Comparison of ENCODE assay signal across 1 cellular context in the genomic region with DNA sequence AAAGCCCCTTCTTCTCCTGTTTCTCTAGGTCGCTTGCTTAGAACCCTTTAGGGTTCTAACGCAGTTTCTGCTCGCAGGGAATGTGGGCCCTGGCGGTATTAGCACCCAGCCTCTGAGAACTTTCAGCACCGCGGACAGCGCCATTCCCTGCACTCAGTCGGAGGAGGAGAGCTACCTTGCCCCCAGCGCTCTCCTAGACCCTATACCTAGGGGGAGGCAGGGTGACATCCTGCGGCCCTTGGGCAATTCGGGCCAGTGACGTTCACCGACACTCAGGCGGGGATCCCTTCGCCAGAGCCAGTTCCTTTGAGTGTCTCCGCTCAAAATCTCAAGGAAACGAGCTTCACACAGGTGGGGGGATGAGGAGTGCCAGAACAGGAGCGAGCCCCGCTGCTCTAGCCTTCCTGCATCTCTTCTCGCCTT.
TF ChIP-seq lines count a peak whose summit lies in the region.

No MANE protein-coding gene starts in this region.

TF ChIP-seq in HepG2, 621 proteins besides CTCF, POLR2A, EP300 and RAD21 (continued from another document and continues in another):
- TF ChIP-seq, protein P1, sequence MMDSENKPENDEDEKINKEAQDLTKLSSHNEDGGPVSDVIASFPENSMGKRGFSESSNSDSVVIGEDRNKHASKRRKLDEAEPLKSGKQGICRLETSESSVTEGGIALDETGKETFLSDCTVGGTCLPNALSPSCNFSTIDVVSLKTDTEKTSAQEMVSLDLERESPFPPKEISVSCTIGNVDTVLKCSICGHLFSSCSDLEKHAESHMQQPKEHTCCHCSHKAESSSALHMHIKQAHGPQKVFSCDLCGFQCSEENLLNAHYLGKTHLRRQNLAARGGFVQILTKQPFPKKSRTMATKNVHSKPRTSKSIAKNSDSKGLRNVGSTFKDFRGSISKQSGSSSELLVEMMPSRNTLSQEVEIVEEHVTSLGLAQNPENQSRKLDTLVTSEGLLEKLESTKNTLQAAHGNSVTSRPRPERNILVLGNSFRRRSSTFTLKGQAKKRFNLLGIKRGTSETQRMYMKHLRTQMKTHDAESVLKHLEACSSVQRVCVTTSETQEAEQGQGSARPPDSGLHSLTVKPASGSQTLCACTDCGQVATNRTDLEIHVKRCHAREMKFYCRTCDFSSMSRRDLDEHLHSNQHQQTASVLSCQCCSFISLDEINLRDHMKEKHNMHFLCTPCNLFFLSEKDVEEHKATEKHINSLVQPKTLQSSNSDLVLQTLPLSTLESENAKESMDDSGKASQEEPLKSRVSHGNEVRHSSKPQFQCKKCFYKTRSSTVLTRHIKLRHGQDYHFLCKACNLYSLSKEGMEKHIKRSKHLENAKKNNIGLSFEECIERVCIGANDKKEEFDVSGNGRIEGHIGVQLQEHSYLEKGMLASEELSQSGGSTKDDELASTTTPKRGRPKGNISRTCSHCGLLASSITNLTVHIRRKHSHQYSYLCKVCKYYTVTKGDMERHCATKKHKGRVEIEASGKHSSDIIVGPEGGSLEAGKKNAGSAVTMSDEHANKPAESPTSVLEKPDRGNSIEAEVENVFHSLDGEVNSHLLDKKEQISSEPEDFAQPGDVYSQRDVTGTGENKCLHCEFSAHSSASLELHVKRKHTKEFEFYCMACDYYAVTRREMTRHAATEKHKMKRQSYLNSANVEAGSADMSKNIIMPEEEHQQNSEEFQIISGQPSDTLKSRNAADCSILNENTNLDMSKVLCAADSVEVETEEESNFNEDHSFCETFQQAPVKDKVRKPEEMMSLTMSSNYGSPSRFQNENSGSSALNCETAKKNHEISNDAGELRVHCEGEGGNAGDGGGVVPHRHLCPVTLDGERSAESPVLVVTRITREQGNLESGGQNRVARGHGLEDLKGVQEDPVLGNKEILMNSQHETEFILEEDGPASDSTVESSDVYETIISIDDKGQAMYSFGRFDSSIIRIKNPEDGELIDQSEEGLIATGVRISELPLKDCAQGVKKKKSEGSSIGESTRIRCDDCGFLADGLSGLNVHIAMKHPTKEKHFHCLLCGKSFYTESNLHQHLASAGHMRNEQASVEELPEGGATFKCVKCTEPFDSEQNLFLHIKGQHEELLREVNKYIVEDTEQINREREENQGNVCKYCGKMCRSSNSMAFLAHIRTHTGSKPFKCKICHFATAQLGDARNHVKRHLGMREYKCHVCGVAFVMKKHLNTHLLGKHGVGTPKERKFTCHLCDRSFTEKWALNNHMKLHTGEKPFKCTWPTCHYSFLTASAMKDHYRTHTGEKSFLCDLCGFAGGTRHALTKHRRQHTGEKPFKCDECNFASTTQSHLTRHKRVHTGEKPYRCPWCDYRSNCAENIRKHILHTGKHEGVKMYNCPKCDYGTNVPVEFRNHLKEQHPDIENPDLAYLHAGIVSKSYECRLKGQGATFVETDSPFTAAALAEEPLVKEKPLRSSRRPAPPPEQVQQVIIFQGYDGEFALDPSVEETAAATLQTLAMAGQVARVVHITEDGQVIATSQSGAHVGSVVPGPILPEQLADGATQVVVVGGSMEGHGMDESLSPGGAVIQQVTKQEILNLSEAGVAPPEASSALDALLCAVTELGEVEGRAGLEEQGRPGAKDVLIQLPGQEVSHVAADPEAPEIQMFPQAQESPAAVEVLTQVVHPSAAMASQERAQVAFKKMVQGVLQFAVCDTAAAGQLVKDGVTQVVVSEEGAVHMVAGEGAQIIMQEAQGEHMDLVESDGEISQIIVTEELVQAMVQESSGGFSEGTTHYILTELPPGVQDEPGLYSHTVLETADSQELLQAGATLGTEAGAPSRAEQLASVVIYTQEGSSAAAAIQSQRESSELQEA (CRISPR knock-in tag; IDR thresholded peaks at IDR 0.05; ENCODE audit: not compliant biosample characterization): no peak
- TF ChIP-seq ZNF180 (CRISPR knock-in tag; IDR thresholded peaks at IDR 0.05; ENCODE audit: borderline replicate concordance, low read depth) (peak; percentile 71; the same call in 1 of the 2 replicates), FOSL1 (CRISPR knock-in tag; IDR thresholded peaks at IDR 0.05; ENCODE audit: borderline replicate concordance) (0 out of 2 replicates have a peak, but pooled peaks have one; percentile 18), ZNF232 (CRISPR knock-in tag; IDR thresholded peaks at IDR 0.05; ENCODE audit: borderline replicate concordance) (peak; percentile 96), ARHGAP35 (CRISPR knock-in tag; IDR thresholded peaks at IDR 0.05; ENCODE audit: borderline replicate concordance) (peak; percentile 40; the same call in 1 of the 2 replicates), ZNF264 (CRISPR knock-in tag; IDR thresholded peaks at IDR 0.05) (0 out of 2 replicates have a peak, but pooled peaks have one; percentile 46), CC2D1A (CRISPR knock-in tag; IDR thresholded peaks at IDR 0.05) (no peak), ZBTB38 (CRISPR knock-in tag; IDR thresholded peaks at IDR 0.05) (peak; percentile 28; the same call in 1 of the 2 replicates), SIX1 (CRISPR knock-in tag; IDR thresholded peaks at IDR 0.05; ENCODE audit: borderline replicate concordance) (peak; percentile 42; the same call in 1 of the 2 replicates), ZNF563 (CRISPR knock-in tag; IDR thresholded peaks at IDR 0.05) (peak; percentile 45; the same call in 1 of the 2 replicates), BORCS8-MEF2B (CRISPR knock-in tag; IDR thresholded peaks at IDR 0.05) (peak; percentile 88; the same call in 1 of the 2 replicates), ZNF274 (CRISPR knock-in tag; IDR thresholded peaks at IDR 0.05) (no peak), SP140L (CRISPR knock-in tag; IDR thresholded peaks at IDR 0.05; ENCODE audit: borderline replicate concordance) (peak; percentile 86; the same call in 1 of the 2 replicates), HDAC6 (IDR thresholded peaks at IDR 0.05; ENCODE audit: low read depth, low read length) (no peak), ZNF30 (CRISPR knock-in tag; IDR thresholded peaks at IDR 0.05) (no peak), MTF1 (CRISPR knock-in tag; IDR thresholded peaks at IDR 0.05) (0 out of 2 replicates have a peak, but pooled peaks have one; percentile 44), GATAD2A (CRISPR knock-in tag; IDR thresholded peaks at IDR 0.05) (0 out of 2 replicates have a peak, but pooled peaks have one; percentile 17), MEIS2 (CRISPR knock-in tag; IDR thresholded peaks at IDR 0.05) (peak; percentile 81; the same call in 1 of the 2 replicates), KMT2B (CRISPR knock-in tag; IDR thresholded peaks at IDR 0.05) (peak; percentile 45; the same call in 1 of the 2 replicates), XBP1 (CRISPR knock-in tag; IDR thresholded peaks at IDR 0.05) (peak; percentile 84; the same call in 1 of the 2 replicates), ZFP37 (CRISPR knock-in tag; IDR thresholded peaks at IDR 0.05; ENCODE audit: borderline replicate concordance) (peak; percentile 95; the same call in 1 of the 2 replicates), ZNF331 (CRISPR knock-in tag; IDR thresholded peaks at IDR 0.05) (peak; percentile 81), HOXA7 (CRISPR knock-in tag; IDR thresholded peaks at IDR 0.05) (no peak)
- TF ChIP-seq, protein P2, sequence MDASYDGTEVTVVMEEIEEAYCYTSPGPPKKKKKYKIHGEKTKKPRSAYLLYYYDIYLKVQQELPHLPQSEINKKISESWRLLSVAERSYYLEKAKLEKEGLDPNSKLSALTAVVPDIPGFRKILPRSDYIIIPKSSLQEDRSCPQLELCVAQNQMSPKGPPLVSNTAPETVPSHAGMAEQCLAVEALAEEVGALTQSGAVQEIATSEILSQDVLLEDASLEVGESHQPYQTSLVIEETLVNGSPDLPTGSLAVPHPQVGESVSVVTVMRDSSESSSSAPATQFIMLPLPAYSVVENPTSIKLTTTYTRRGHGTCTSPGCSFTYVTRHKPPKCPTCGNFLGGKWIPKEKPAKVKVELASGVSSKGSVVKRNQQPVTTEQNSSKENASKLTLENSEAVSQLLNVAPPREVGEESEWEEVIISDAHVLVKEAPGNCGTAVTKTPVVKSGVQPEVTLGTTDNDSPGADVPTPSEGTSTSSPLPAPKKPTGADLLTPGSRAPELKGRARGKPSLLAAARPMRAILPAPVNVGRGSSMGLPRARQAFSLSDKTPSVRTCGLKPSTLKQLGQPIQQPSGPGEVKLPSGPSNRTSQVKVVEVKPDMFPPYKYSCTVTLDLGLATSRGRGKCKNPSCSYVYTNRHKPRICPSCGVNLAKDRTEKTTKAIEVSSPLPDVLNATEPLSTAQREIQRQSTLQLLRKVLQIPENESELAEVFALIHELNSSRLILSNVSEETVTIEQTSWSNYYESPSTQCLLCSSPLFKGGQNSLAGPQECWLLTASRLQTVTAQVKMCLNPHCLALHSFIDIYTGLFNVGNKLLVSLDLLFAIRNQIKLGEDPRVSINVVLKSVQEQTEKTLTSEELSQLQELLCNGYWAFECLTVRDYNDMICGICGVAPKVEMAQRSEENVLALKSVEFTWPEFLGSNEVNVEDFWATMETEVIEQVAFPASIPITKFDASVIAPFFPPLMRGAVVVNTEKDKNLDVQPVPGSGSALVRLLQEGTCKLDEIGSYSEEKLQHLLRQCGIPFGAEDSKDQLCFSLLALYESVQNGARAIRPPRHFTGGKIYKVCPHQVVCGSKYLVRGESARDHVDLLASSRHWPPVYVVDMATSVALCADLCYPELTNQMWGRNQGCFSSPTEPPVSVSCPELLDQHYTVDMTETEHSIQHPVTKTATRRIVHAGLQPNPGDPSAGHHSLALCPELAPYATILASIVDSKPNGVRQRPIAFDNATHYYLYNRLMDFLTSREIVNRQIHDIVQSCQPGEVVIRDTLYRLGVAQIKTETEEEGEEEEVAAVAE (CRISPR knock-in tag; IDR thresholded peaks at IDR 0.05; ENCODE audit: borderline replicate concordance): 0 out of 2 replicates have a peak, but pooled peaks have one; percentile 74
- TF ChIP-seq, protein P3, sequence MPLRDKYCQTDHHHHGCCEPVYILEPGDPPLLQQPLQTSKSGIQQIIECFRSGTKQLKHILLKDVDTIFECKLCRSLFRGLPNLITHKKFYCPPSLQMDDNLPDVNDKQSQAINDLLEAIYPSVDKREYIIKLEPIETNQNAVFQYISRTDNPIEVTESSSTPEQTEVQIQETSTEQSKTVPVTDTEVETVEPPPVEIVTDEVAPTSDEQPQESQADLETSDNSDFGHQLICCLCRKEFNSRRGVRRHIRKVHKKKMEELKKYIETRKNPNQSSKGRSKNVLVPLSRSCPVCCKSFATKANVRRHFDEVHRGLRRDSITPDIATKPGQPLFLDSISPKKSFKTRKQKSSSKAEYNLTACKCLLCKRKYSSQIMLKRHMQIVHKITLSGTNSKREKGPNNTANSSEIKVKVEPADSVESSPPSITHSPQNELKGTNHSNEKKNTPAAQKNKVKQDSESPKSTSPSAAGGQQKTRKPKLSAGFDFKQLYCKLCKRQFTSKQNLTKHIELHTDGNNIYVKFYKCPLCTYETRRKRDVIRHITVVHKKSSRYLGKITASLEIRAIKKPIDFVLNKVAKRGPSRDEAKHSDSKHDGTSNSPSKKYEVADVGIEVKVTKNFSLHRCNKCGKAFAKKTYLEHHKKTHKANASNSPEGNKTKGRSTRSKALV (CRISPR knock-in tag; IDR thresholded peaks at IDR 0.05): no peak
- TF ChIP-seq, protein P4, sequence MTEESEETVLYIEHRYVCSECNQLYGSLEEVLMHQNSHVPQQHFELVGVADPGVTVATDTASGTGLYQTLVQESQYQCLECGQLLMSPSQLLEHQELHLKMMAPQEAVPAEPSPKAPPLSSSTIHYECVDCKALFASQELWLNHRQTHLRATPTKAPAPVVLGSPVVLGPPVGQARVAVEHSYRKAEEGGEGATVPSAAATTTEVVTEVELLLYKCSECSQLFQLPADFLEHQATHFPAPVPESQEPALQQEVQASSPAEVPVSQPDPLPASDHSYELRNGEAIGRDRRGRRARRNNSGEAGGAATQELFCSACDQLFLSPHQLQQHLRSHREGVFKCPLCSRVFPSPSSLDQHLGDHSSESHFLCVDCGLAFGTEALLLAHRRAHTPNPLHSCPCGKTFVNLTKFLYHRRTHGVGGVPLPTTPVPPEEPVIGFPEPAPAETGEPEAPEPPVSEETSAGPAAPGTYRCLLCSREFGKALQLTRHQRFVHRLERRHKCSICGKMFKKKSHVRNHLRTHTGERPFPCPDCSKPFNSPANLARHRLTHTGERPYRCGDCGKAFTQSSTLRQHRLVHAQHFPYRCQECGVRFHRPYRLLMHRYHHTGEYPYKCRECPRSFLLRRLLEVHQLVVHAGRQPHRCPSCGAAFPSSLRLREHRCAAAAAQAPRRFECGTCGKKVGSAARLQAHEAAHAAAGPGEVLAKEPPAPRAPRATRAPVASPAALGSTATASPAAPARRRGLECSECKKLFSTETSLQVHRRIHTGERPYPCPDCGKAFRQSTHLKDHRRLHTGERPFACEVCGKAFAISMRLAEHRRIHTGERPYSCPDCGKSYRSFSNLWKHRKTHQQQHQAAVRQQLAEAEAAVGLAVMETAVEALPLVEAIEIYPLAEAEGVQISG (CRISPR knock-in tag; IDR thresholded peaks at IDR 0.05): peak; percentile 70
- TF ChIP-seq, protein P5, sequence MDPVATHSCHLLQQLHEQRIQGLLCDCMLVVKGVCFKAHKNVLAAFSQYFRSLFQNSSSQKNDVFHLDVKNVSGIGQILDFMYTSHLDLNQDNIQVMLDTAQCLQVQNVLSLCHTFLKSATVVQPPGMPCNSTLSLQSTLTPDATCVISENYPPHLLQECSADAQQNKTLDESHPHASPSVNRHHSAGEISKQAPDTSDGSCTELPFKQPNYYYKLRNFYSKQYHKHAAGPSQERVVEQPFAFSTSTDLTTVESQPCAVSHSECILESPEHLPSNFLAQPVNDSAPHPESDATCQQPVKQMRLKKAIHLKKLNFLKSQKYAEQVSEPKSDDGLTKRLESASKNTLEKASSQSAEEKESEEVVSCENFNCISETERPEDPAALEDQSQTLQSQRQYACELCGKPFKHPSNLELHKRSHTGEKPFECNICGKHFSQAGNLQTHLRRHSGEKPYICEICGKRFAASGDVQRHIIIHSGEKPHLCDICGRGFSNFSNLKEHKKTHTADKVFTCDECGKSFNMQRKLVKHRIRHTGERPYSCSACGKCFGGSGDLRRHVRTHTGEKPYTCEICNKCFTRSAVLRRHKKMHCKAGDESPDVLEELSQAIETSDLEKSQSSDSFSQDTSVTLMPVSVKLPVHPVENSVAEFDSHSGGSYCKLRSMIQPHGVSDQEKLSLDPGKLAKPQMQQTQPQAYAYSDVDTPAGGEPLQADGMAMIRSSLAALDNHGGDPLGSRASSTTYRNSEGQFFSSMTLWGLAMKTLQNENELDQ (CRISPR knock-in tag; IDR thresholded peaks at IDR 0.05; ENCODE audit: borderline replicate concordance): peak; percentile 94
- TF ChIP-seq, protein P6, sequence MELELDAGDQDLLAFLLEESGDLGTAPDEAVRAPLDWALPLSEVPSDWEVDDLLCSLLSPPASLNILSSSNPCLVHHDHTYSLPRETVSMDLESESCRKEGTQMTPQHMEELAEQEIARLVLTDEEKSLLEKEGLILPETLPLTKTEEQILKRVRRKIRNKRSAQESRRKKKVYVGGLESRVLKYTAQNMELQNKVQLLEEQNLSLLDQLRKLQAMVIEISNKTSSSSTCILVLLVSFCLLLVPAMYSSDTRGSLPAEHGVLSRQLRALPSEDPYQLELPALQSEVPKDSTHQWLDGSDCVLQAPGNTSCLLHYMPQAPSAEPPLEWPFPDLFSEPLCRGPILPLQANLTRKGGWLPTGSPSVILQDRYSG (CRISPR knock-in tag; IDR thresholded peaks at IDR 0.05): 0 out of 2 replicates have a peak, but pooled peaks have one; percentile 51
